ENCODE assay signal across 24 cellular contexts in genomic region chr1:86551305-86551704, GRCh38. TPM values are rescaled to one million over a fixed set of nuclear protein-coding genes. Genes with fewer than 3 reads are reported as not detected.
"Had no signal": no experiment of that assay in that cellular context is flagged by ENCODE, and none has a peak within 500 bp of the region (broad histone marks: within the 10 kb centered on the region; RNA-seq: fewer than 3 reads in every experiment).

No MANE protein-coding gene starts in this region.

- H3K27me3 Mint-ChIP-seq: activated CD4-positive, alpha-beta memory T cell treated with anti-CD3 and anti-CD28 coated beads for 36 hours; activated CD4-positive, alpha-beta T cell treated with anti-CD3 and anti-CD28 coated beads, Interleukin-2, amount 10 ng/mL, durations not matched to agents 7 days and 5 days; activated naive CD4-positive, alpha-beta T cell treated with anti-CD3 and anti-CD28 coated beads, Interleukin-2, amount 10 ng/mL, durations not matched to agents 7 days and 5 days; activated naive CD8-positive, alpha-beta T cell treated with anti-CD3 and anti-CD28 coated beads for 36 hours; activated T-helper 17 cell treated with anti-CD3 and anti-CD28 coated beads, Interleukin-2, amount 50 U/mL, for 72 hours had no signal

- H3K27ac Mint-ChIP-seq: activated CD4-positive, alpha-beta memory T cell treated with anti-CD3 and anti-CD28 coated beads for 36 hours; activated CD4-positive, alpha-beta T cell treated with anti-CD3 and anti-CD28 coated beads, Interleukin-2, amount 10 ng/mL, durations not matched to agents 7 days and 5 days; activated naive CD4-positive, alpha-beta T cell treated with anti-CD3 and anti-CD28 coated beads, Interleukin-2, amount 10 ng/mL, durations not matched to agents 7 days and 5 days; activated naive CD8-positive, alpha-beta T cell treated with anti-CD3 and anti-CD28 coated beads for 36 hours; activated T-helper 17 cell treated with anti-CD3 and anti-CD28 coated beads, Interleukin-2, amount 50 U/mL, for 72 hours; T-cell had no signal

- H3K9me3 Mint-ChIP-seq: activated naive CD4-positive, alpha-beta T cell treated with anti-CD3 and anti-CD28 coated beads, Interleukin-2, amount 10 ng/mL, durations not matched to agents 7 days and 5 days; activated naive CD8-positive, alpha-beta T cell treated with anti-CD3 and anti-CD28 coated beads for 36 hours; activated T-helper 17 cell treated with anti-CD3 and anti-CD28 coated beads, Interleukin-2, amount 50 U/mL, for 72 hours; T-cell had no signal

- H3K36me3 Mint-ChIP-seq: activated CD4-positive, alpha-beta memory T cell treated with anti-CD3 and anti-CD28 coated beads for 36 hours; activated naive CD4-positive, alpha-beta T cell treated with anti-CD3 and anti-CD28 coated beads, Interleukin-2, amount 10 ng/mL, durations not matched to agents 7 days and 5 days; activated naive CD8-positive, alpha-beta T cell treated with anti-CD3 and anti-CD28 coated beads for 36 hours; T-cell had no signal

- DNase-seq: activated CD4-positive, alpha-beta memory T cell treated with anti-CD3 and anti-CD28 coated beads for 36 hours; activated CD4-positive, alpha-beta T cell treated with anti-CD3 and anti-CD28 coated beads, Interleukin-2, amount 10 ng/mL, durations not matched to agents 7 days and 5 days; activated CD4-positive, CD25-positive, alpha-beta regulatory T cell; activated gamma-delta T cell treated with Interleukin-2 at 50 U/mL for 16 hours; activated naive CD4-positive, alpha-beta T cell treated with anti-CD3 and anti-CD28 coated beads, Interleukin-2, amount 10 ng/mL, durations not matched to agents 7 days and 5 days; activated naive CD8-positive, alpha-beta T cell treated with anti-CD3 and anti-CD28 coated beads for 36 hours; activated T-cell treated with anti-CD3 and anti-CD28 coated beads for 4 hours; activated T-cell treated with anti-CD3 and anti-CD28 coated beads, Interleukin-2, amount 50 U/mL, for 48 hours; NCI-H1092; NCI-H1417; NCI-H1930; NCI-H345; NCI-H510A; NCI-H526 treated with DMSO at 0.1 percent for 48 hours; NCI-H82; SIG-M5; T-cell; T-helper 2 cell; T1000 had no signal

- ATAC-seq: activated T-helper 17 cell treated with anti-CD3 and anti-CD28 coated beads, Interleukin-2, amount 50 U/mL, for 72 hours; T-cell had no signal

- H3K4me1 Mint-ChIP-seq: activated CD4-positive, alpha-beta T cell treated with anti-CD3 and anti-CD28 coated beads, Interleukin-2, amount 10 ng/mL, durations not matched to agents 7 days and 5 days; activated naive CD4-positive, alpha-beta T cell treated with anti-CD3 and anti-CD28 coated beads, Interleukin-2, amount 10 ng/mL, durations not matched to agents 7 days and 5 days; activated naive CD8-positive, alpha-beta T cell treated with anti-CD3 and anti-CD28 coated beads for 36 hours; activated T-helper 17 cell treated with anti-CD3 and anti-CD28 coated beads, Interleukin-2, amount 50 U/mL, for 72 hours; T-cell had no signal

- H3K4me3 Mint-ChIP-seq: activated CD4-positive, alpha-beta memory T cell treated with anti-CD3 and anti-CD28 coated beads for 36 hours; activated CD4-positive, alpha-beta T cell treated with anti-CD3 and anti-CD28 coated beads, Interleukin-2, amount 10 ng/mL, durations not matched to agents 7 days and 5 days; activated naive CD4-positive, alpha-beta T cell treated with anti-CD3 and anti-CD28 coated beads, Interleukin-2, amount 10 ng/mL, durations not matched to agents 7 days and 5 days; activated naive CD8-positive, alpha-beta T cell treated with anti-CD3 and anti-CD28 coated beads for 36 hours; activated T-helper 17 cell treated with anti-CD3 and anti-CD28 coated beads, Interleukin-2, amount 50 U/mL, for 72 hours; T-cell had no signal

RNA-seq across cellular contexts. Expression of gene CLCA4, which starts 4.4 kb away (rescaled TPM):
- total RNA-seq: activated CD4-positive, alpha-beta memory T cell treated with anti-CD3 and anti-CD28 coated beads for 36 hours; activated CD4-positive, alpha-beta T cell treated with anti-CD3 and anti-CD28 coated beads, Interleukin-2, amount 10 ng/mL, durations not matched to agents 7 days and 5 days; activated CD8-positive, alpha-beta memory T cell treated with anti-CD3 and anti-CD28 coated beads for 36 hours; activated naive CD8-positive, alpha-beta T cell treated with anti-CD3 and anti-CD28 coated beads for 36 hours; activated T-helper 17 cell treated with anti-CD3 and anti-CD28 coated beads, Interleukin-2, amount 50 U/mL, for 72 hours; MCF 10A; OCI-LY7; RPMI7951; T-cell had no signal
